26 cellular contexts compared by ENCODE assay signal in the genomic region with DNA sequence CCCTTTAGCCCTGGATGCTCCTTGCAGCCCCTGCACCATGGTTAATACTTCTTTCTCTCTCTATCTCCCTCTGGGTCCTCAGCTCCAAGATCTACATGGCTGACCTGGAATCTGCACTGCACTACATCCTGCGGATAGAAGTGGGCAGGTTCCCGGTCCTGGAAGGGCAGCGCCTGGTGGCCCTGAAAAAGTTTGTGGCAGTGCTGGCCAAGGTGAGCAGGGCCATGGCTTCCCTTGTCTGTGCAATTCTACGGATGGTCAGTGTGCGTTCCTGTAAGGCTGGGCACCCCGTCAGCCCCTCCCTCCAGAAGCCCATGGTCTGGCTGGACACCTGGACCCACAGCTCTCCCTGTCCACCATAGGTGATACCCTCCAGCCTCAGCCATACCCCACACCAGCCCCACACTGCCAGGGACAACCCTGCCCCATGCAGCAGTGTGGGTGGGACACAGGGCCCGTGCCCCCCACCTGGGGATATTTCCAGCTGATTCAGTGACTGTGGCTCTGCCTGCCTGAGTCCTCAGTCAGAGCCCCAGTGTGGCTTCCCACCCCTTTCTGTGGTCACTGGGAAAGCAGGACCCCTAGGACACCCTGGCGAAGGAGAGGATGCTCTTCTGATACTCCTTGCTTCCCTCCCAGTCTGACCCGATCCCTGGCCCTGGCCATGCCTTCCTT. TPM values are rescaled to one million over a fixed set of nuclear protein-coding genes. Genes with fewer than 3 reads are reported as not detected.
"Had no signal": no experiment of that assay in that cellular context is flagged by ENCODE, and none has a peak within 500 bp of the region (broad histone marks: within the 10 kb centered on the region; RNA-seq: fewer than 3 reads in every experiment).

No MANE protein-coding gene starts in this region.

- H3K4me3 ChIP-seq: adrenal gland, K562, SK-N-MC had no signal

- H3K27ac ChIP-seq: adrenal gland, SK-N-MC had no signal

- H3K9me3 ChIP-seq: adrenal gland had no signal

- H3K27ac Mint-ChIP-seq: activated B cell treated with CpG ODN at 0.5 μM for 24 hours; activated CD4-positive, alpha-beta memory T cell treated with anti-CD3 and anti-CD28 coated beads, Interleukin-2, amount 10 ng/mL, durations not matched to agents 7 days and 5 days; activated CD4-positive, alpha-beta T cell treated with anti-CD3 and anti-CD28 coated beads, Interleukin-2, amount 10 ng/mL, durations not matched to agents 7 days and 5 days; activated naive CD4-positive, alpha-beta T cell treated with anti-CD3 and anti-CD28 coated beads for 36 hours; activated naive CD8-positive, alpha-beta T cell treated with anti-CD3 and anti-CD28 coated beads, Interleukin-2, amount 10 ng/mL, durations not matched to agents 7 days and 5 days; activated T-helper 17 cell treated with anti-CD3 and anti-CD28 coated beads, Interleukin-2, amount 50 U/mL, for 72 hours; T-cell had no signal

- H3K36me3 Mint-ChIP-seq: activated naive CD8-positive, alpha-beta T cell treated with anti-CD3 and anti-CD28 coated beads, Interleukin-2, amount 10 ng/mL, durations not matched to agents 7 days and 5 days had no signal

- DNase-seq: activated B cell treated with CpG ODN at 0.5 μM for 24 hours; activated CD4-positive, alpha-beta memory T cell treated with anti-CD3 and anti-CD28 coated beads, Interleukin-2, amount 10 ng/mL, durations not matched to agents 7 days and 5 days; activated CD4-positive, alpha-beta T cell treated with anti-CD3 and anti-CD28 coated beads for 1 hour; activated CD4-positive, alpha-beta T cell treated with anti-CD3 and anti-CD28 coated beads, Interleukin-2, amount 10 ng/mL, durations not matched to agents 7 days and 5 days; activated gamma-delta T cell; activated naive CD4-positive, alpha-beta T cell treated with anti-CD3 and anti-CD28 coated beads for 36 hours; activated naive CD8-positive, alpha-beta T cell treated with anti-CD3 and anti-CD28 coated beads, Interleukin-2, amount 10 ng/mL, durations not matched to agents 7 days and 5 days; activated T-cell treated with anti-CD3 and anti-CD28 coated beads for 4 hours; activated T-cell treated with anti-CD3 and anti-CD28 coated beads, Interleukin-2, amount 50 U/mL, for 48 hours; adrenal gland; Karpas-422; NCI-H1930; NCI-H2107; NCI-H2171 treated with DMSO at 0.1 percent for 48 hours; NCI-H345; NCI-H510A; NCI-H526 treated with DMSO at 0.1 percent for 48 hours; T-cell; T-helper 2 cell; T1000 had no signal

- H3K4me3 Mint-ChIP-seq: activated B cell treated with CpG ODN at 0.5 μM for 24 hours; activated CD4-positive, alpha-beta memory T cell treated with anti-CD3 and anti-CD28 coated beads, Interleukin-2, amount 10 ng/mL, durations not matched to agents 7 days and 5 days; activated CD4-positive, alpha-beta T cell treated with anti-CD3 and anti-CD28 coated beads, Interleukin-2, amount 10 ng/mL, durations not matched to agents 7 days and 5 days; activated naive CD4-positive, alpha-beta T cell treated with anti-CD3 and anti-CD28 coated beads for 36 hours; activated naive CD8-positive, alpha-beta T cell treated with anti-CD3 and anti-CD28 coated beads, Interleukin-2, amount 10 ng/mL, durations not matched to agents 7 days and 5 days; activated T-helper 17 cell treated with anti-CD3 and anti-CD28 coated beads, Interleukin-2, amount 50 U/mL, for 72 hours; T-cell had no signal

- FAIRE-seq: K562, TTC549 had no signal

- H3K27me3 ChIP-seq: adrenal gland had no signal

- H3K9me3 Mint-ChIP-seq: activated B cell treated with CpG ODN at 0.5 μM for 24 hours; activated CD4-positive, alpha-beta memory T cell treated with anti-CD3 and anti-CD28 coated beads, Interleukin-2, amount 10 ng/mL, durations not matched to agents 7 days and 5 days; activated CD4-positive, alpha-beta T cell treated with anti-CD3 and anti-CD28 coated beads, Interleukin-2, amount 10 ng/mL, durations not matched to agents 7 days and 5 days; activated naive CD4-positive, alpha-beta T cell treated with anti-CD3 and anti-CD28 coated beads for 36 hours; activated naive CD8-positive, alpha-beta T cell treated with anti-CD3 and anti-CD28 coated beads, Interleukin-2, amount 10 ng/mL, durations not matched to agents 7 days and 5 days; activated T-helper 17 cell treated with anti-CD3 and anti-CD28 coated beads, Interleukin-2, amount 50 U/mL, for 72 hours; T-cell had no signal

- H3K27me3 Mint-ChIP-seq: activated B cell treated with CpG ODN at 0.5 μM for 24 hours; activated CD4-positive, alpha-beta memory T cell treated with anti-CD3 and anti-CD28 coated beads, Interleukin-2, amount 10 ng/mL, durations not matched to agents 7 days and 5 days; activated CD4-positive, alpha-beta T cell treated with anti-CD3 and anti-CD28 coated beads, Interleukin-2, amount 10 ng/mL, durations not matched to agents 7 days and 5 days; activated naive CD8-positive, alpha-beta T cell treated with anti-CD3 and anti-CD28 coated beads, Interleukin-2, amount 10 ng/mL, durations not matched to agents 7 days and 5 days; activated T-helper 17 cell treated with anti-CD3 and anti-CD28 coated beads, Interleukin-2, amount 50 U/mL, for 72 hours; T-cell had no signal

- H3K4me1 ChIP-seq: adrenal gland had no signal

- H3K4me1 Mint-ChIP-seq: activated B cell treated with CpG ODN at 0.5 μM for 24 hours; activated naive CD8-positive, alpha-beta T cell treated with anti-CD3 and anti-CD28 coated beads, Interleukin-2, amount 10 ng/mL, durations not matched to agents 7 days and 5 days; activated T-helper 17 cell treated with anti-CD3 and anti-CD28 coated beads, Interleukin-2, amount 50 U/mL, for 72 hours had no signal

RNA-seq across cellular contexts. Expression of a gene that starts 44.0 kb away (rescaled TPM):
- total RNA-seq: activated B cell treated with CpG ODN at 0.5 μM for 24 hours; activated CD4-positive, alpha-beta memory T cell treated with anti-CD3 and anti-CD28 coated beads, Interleukin-2, amount 10 ng/mL, durations not matched to agents 7 days and 5 days; activated CD4-positive, alpha-beta T cell treated with anti-CD3 and anti-CD28 coated beads, Interleukin-2, amount 10 ng/mL, durations not matched to agents 7 days and 5 days; activated CD8-positive, alpha-beta memory T cell treated with anti-CD3 and anti-CD28 coated beads for 36 hours; activated naive CD4-positive, alpha-beta T cell treated with anti-CD3 and anti-CD28 coated beads for 36 hours; activated naive CD8-positive, alpha-beta T cell treated with anti-CD3 and anti-CD28 coated beads, Interleukin-2, amount 10 ng/mL, durations not matched to agents 7 days and 5 days; adrenal gland; Right ventricle myocardium inferior had no signal
- polyA plus RNA-seq: adrenal gland had no signal
